In the genomic region with DNA sequence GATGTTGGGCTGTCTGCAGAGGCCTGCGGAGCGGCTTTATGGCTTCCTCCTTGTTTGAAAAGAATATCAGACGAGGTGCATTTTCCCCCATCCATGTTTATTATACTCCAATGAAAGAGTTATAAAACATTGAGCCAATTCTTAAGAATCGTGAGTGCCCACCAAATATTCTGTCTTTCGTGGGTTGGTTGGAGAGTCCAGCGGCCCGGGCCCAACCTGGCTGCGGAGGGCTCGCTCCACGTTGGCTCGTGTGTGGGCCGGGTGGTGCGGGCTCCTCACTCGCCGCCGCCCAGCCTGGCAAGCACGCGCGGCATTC, we compare ENCODE assay signal across 8 cellular contexts. TPM values are rescaled to one million over a fixed set of nuclear protein-coding genes. Genes with fewer than 3 reads are reported as not detected.
DNase-seq lines count a peak whose midpoint lies in the region; ATAC-seq and TF ChIP-seq lines count a peak whose summit lies in the region.

No MANE protein-coding gene starts in this region.

- no peaks in the 10 kb centered on the region for H3K27me3 ChIP-seq in MM.1S (replicated peaks; ENCODE audit: insufficient read depth, low read length)

- peak overlapping the region; percentile 65 to 66 for H3K4me3 Mint-ChIP-seq in effector memory CD8-positive, alpha-beta T cell
- peak overlapping the region; percentile 67 for H3K4me3 Mint-ChIP-seq in natural killer cell treated with Interleukin-12 subunit alpha and Interleukin-12 subunit beta and Interleukin-15 and Interleukin-18, amount 100 ng/mL, for 72 hours

- H3F3A ChIP-seq in MM.1S (ENCODE audit: insufficient read depth, low read length) = no peaks in the 10 kb centered on the region

- H3K9ac ChIP-seq in MM.1S (ENCODE audit: low read length) = peak overlapping the region; percentile 75; the same call in 1 of the 2 replicates

- peaks cover 28% of the 10 kb centered on the region for H4K20me1 ChIP-seq in MM.1S (ENCODE audit: insufficient read depth, low read length)

- peaks cover 8% of the 10 kb centered on the region for H3K36me3 Mint-ChIP-seq in effector memory CD8-positive, alpha-beta T cell (ENCODE audit: insufficient read depth)
- H3K36me3 Mint-ChIP-seq in natural killer cell treated with Interleukin-12 subunit alpha and Interleukin-12 subunit beta and Interleukin-15 and Interleukin-18, amount 100 ng/mL, for 72 hours = no peaks in the 10 kb centered on the region

- H3K27ac Mint-ChIP-seq in effector memory CD8-positive, alpha-beta T cell = no peak overlapping the region
- H3K27ac Mint-ChIP-seq in natural killer cell treated with Interleukin-12 subunit alpha and Interleukin-12 subunit beta and Interleukin-15 and Interleukin-18, amount 100 ng/mL, for 72 hours = no peak overlapping the region

- H3K27me3 Mint-ChIP-seq in effector memory CD8-positive, alpha-beta T cell = peaks cover 0 to 10% of the 10 kb centered on the region in 2 donors
- H3K27me3 Mint-ChIP-seq in natural killer cell treated with Interleukin-12 subunit alpha and Interleukin-12 subunit beta and Interleukin-15 and Interleukin-18, amount 100 ng/mL, for 72 hours = peaks cover 0 to 2% of the 10 kb centered on the region in 2 donors

- peak overlapping the region; percentile 96 for H2AFZ ChIP-seq in MM.1S (ENCODE audit: low read length)

- H3K9me3 Mint-ChIP-seq in effector memory CD8-positive, alpha-beta T cell = no peaks in the 10 kb centered on the region
- H3K9me3 Mint-ChIP-seq in natural killer cell treated with Interleukin-12 subunit alpha and Interleukin-12 subunit beta and Interleukin-15 and Interleukin-18, amount 100 ng/mL, for 72 hours = no peaks in the 10 kb centered on the region

- DNase-seq in AG10803 (ENCODE audit: low read depth) (no peak), MM.1S (no peak), ACHN (no peak), SHP77 treated with DMSO at 0.1 percent for 48 hours (lab: John Stamatoyannopoulos, UW) (no peak), NCI-H1694 (lab: John Stamatoyannopoulos, UW) (no peak)
- DNase-seq in effector memory CD8-positive, alpha-beta T cell = no peak
- no peak for DNase-seq in natural killer cell treated with Interleukin-12 subunit alpha and Interleukin-12 subunit beta and Interleukin-15 and Interleukin-18, amount 100 ng/mL, for 72 hours (ENCODE audit: low spot score)

- H3K4me2 ChIP-seq in MM.1S (ENCODE audit: low read depth, low read length) = peak overlapping the region; percentile 96

- no peaks in the 10 kb centered on the region for H3K9me3 ChIP-seq in MM.1S (replicated peaks; ENCODE audit: insufficient read depth, low read length)

- in situ Hi-C loops in ACHN (cut with HindIII; ENCODE audit: low pct_ligation_motif_present, low pct_unique_long_range_greater_than_20kb, low sequenced_read_pairs) = no loop called here

- H3K4me3 ChIP-seq in AG10803 (ENCODE audit: low read length) (peak overlapping the region; percentile 64), MM.1S (ENCODE audit: low read length) (peak overlapping the region; percentile 86)

- H3K4me1 ChIP-seq in MM.1S (ENCODE audit: low read length) = peaks cover 7% of the 10 kb centered on the region; the same call in 1 of the 2 replicates

- ATAC-seq in effector memory CD8-positive, alpha-beta T cell (replicated peaks) = no peak
- ATAC-seq in natural killer cell treated with Interleukin-12 subunit alpha and Interleukin-12 subunit beta and Interleukin-15 and Interleukin-18, amount 100 ng/mL, for 72 hours = no peak
- ATAC-seq in GM21526 (IDR thresholded peaks at IDR 0.05; ENCODE audit: low FRiP score, unreplicated experiment) = no peak

- peaks cover 35% of the 10 kb centered on the region for H3K79me2 ChIP-seq in MM.1S (ENCODE audit: low read length)

- no peaks in the 10 kb centered on the region for H3K36me3 ChIP-seq in MM.1S (replicated peaks; ENCODE audit: insufficient read depth, low read length)

- no peak overlapping the region for H3K27ac ChIP-seq in MM.1S (ENCODE audit: low read length)

- TF ChIP-seq CTCF in AG10803 (conservative IDR thresholded peaks at IDR 0.05; ENCODE audit: low read length) = no peak
- no peak for TF ChIP-seq CTCF in MM.1S (IDR thresholded peaks at IDR 0.05; ENCODE audit: low read length)

- no peaks in the 10 kb centered on the region for H3K9me2 ChIP-seq in MM.1S (replicated peaks; ENCODE audit: insufficient read depth, low read length)

- H3K4me1 Mint-ChIP-seq in effector memory CD8-positive, alpha-beta T cell (ENCODE audit: low read depth in 2 of 2) = peaks cover 31 to 35% of the 10 kb centered on the region in 2 donors
- H3K4me1 Mint-ChIP-seq in natural killer cell treated with Interleukin-12 subunit alpha and Interleukin-12 subunit beta and Interleukin-15 and Interleukin-18, amount 100 ng/mL, for 72 hours (ENCODE audit: low read depth in 2 of 2) = peaks cover 22 to 28% of the 10 kb centered on the region in 2 donors

RNA-seq across cellular contexts. Expression of gene HS6ST1, which starts 0.7 kb away (rescaled TPM):
- total RNA-seq in natural killer cell treated with Interleukin-12 subunit alpha and Interleukin-12 subunit beta and Interleukin-15 and Interleukin-18, amount 100 ng/mL, for 72 hours = 10 to 100 TPM; 17.5 to 25.5 TPM
